Comparison of ENCODE assay signal across 9 cellular contexts in genomic region chr4:2817136-2817535, GRCh38. TPM values are rescaled to one million over a fixed set of nuclear protein-coding genes. Genes with fewer than 3 reads are reported as not detected.
DNase-seq lines count a peak whose midpoint lies in the region; ATAC-seq and TF ChIP-seq lines count a peak whose summit lies in the region.
"Had no signal": no experiment of that assay in that cellular context is flagged by ENCODE, and none has a peak within 500 bp of the region (broad histone marks: within the 10 kb centered on the region; RNA-seq: fewer than 3 reads in every experiment).

No MANE protein-coding gene starts in this region.

- H3K9ac ChIP-seq in HCT116 (ENCODE audit: low read length), result 0 out of 2 replicates have a peak overlapping the region, but pooled peaks have one; percentile 86

- peak overlapping the region; percentile 1 for H3K27ac ChIP-seq in CD4-positive, CD25-positive, alpha-beta regulatory T cell (ENCODE audit: insufficient read depth, low read length, poor library complexity, severe bottlenecking)
- H3K27ac ChIP-seq in HCT116 (ENCODE audit: low read depth, low read length) (peak overlapping the region; percentile 84; the same call in 1 of the 2 replicates), gastroesophageal sphincter (peak overlapping the region in 1 of 4 donors; percentile 50)

- no peak overlapping the region for H3K4me3 ChIP-seq in CD4-positive, CD25-positive, alpha-beta regulatory T cell (ENCODE audit: low read depth, low read length)
- H3K4me3 ChIP-seq in HCT116 (replicated peaks in 1 of 2; ENCODE audit: low read depth in 1 of 2, low read length in 2 of 2) (no peak overlapping the region), gastroesophageal sphincter (peak overlapping the region in 1 of 2 donors; percentile 64)

- intact Hi-C loops in HCT116 (cut with micrococcal nuclease), result no loop called here

- no peak for TF ChIP-seq POLR2A in HCT116 (IDR thresholded peaks at IDR 0.05; ENCODE audit: borderline replicate concordance, extremely low read depth, insufficient read depth, insufficient read length)
- no peak for TF ChIP-seq POLR2A in gastroesophageal sphincter (IDR thresholded peaks at IDR 0.05)

- H2AFZ ChIP-seq in HCT116 (ENCODE audit: low read depth, low read length, poor library complexity, severe bottlenecking), result no peak overlapping the region

- TF ChIP-seq EP300 in gastroesophageal sphincter (IDR thresholded peaks at IDR 0.05), result no peak

- no peaks in the 10 kb centered on the region for H4K20me1 ChIP-seq in HCT116 (ENCODE audit: insufficient read depth)

- 63 to 80% methylated on average over 4 of the region's 4 CpGs for WGBS in gastroesophageal sphincter (ENCODE audit: low coverage in 1 of 2), 2 donors

- POLR2A ChIA-PET in HCT116 (lab: Charles Lee), result interaction anchor here (1.5 kb wide), 1 partner anchor 22 kb away, joined by 3 read pairs; no protein-coding TSS in a partner anchor
- POLR2A ChIA-PET in activated naive CD8-positive, alpha-beta T cell treated with anti-CD3 and anti-CD28 coated beads, Interleukin-2, amount 10 ng/mL, durations not matched to agents 7 days and 5 days (lab: Charles Lee), result no interaction called here

- DNase-seq in CD4-positive, CD25-positive, alpha-beta regulatory T cell, result no peak
- no peak for DNase-seq in HCT116 (ENCODE audit: low read depth, low spot score)
- DNase-seq in activated naive CD8-positive, alpha-beta T cell treated with anti-CD3 and anti-CD28 coated beads, Interleukin-2, amount 10 ng/mL, durations not matched to agents 7 days and 5 days, result no peak
- no peak for DNase-seq in NCI-H748 treated with DMSO at 0.1 percent for 48 hours (lab: John Stamatoyannopoulos, UW)
- DNase-seq in RPMI8226, result no peak
- DNase-seq: central memory CD4-positive, alpha-beta T cell; NCI-H1436 had no signal

- H3K27ac Mint-ChIP-seq in CD4-positive, CD25-positive, alpha-beta regulatory T cell, result peak overlapping the region; percentile 89 to 94 (median 90)
- peak overlapping the region; percentile 74 for H3K27ac Mint-ChIP-seq in activated naive CD8-positive, alpha-beta T cell treated with anti-CD3 and anti-CD28 coated beads, Interleukin-2, amount 10 ng/mL, durations not matched to agents 7 days and 5 days
- H3K27ac Mint-ChIP-seq in nephron, result peak overlapping the region; percentile 52 to 87 (median 65)

- H3K36me3 Mint-ChIP-seq in CD4-positive, CD25-positive, alpha-beta regulatory T cell, result no peaks in the 10 kb centered on the region
- peaks cover 27% of the 10 kb centered on the region for H3K36me3 Mint-ChIP-seq in activated naive CD8-positive, alpha-beta T cell treated with anti-CD3 and anti-CD28 coated beads, Interleukin-2, amount 10 ng/mL, durations not matched to agents 7 days and 5 days
- peaks cover 19% of the 10 kb centered on the region for H3K36me3 Mint-ChIP-seq in nephron (ENCODE audit: low read depth)

- H3K4me2 ChIP-seq in HCT116 (ENCODE audit: low read length), result peak overlapping the region; percentile 76

- no peaks in the 10 kb centered on the region for H3K27me3 Mint-ChIP-seq in CD4-positive, CD25-positive, alpha-beta regulatory T cell
- no peaks in the 10 kb centered on the region for H3K27me3 Mint-ChIP-seq in activated naive CD8-positive, alpha-beta T cell treated with anti-CD3 and anti-CD28 coated beads, Interleukin-2, amount 10 ng/mL, durations not matched to agents 7 days and 5 days
- no peaks in the 10 kb centered on the region for H3K27me3 Mint-ChIP-seq in nephron (ENCODE audit: low read depth)

- H3K9me3 ChIP-seq in CD4-positive, CD25-positive, alpha-beta regulatory T cell (ENCODE audit: control insufficient read depth in 2 of 2, low read length in 2 of 2), result no peaks in the 10 kb centered on the region
- H3K9me3 ChIP-seq in HCT116 (ENCODE audit: control insufficient read depth in 1 of 2, insufficient read depth in 1 of 2, low read depth in 1 of 2, low read length in 2 of 2) (no peaks in the 10 kb centered on the region), gastroesophageal sphincter (no peaks in the 10 kb centered on the region)

- H3K36me3 ChIP-seq in CD4-positive, CD25-positive, alpha-beta regulatory T cell (ENCODE audit: control insufficient read depth, insufficient read depth, low read length), result peaks cover 8% of the 10 kb centered on the region
- H3K36me3 ChIP-seq in HCT116 (ENCODE audit: control insufficient read depth in 1 of 2, insufficient read depth in 2 of 2, low read length in 2 of 2) (peaks cover 0 to 4% of the 10 kb centered on the region in 2 experiments; a peak in 3 of 4 replicates), gastroesophageal sphincter (peaks cover 0 to 27% of the 10 kb centered on the region in 2 donors)

- ATAC-seq in CD4-positive, CD25-positive, alpha-beta regulatory T cell (ENCODE audit: low read depth in 2 of 2), result no peak
- ATAC-seq in HCT116 (no peak), gastroesophageal sphincter (no peak)
- no peak for ATAC-seq in activated naive CD8-positive, alpha-beta T cell treated with anti-CD3 and anti-CD28 coated beads, Interleukin-2, amount 10 ng/mL, durations not matched to agents 7 days and 5 days (ENCODE audit: low read depth)

- RAD21 ChIA-PET in HCT116 (lab: Charles Lee; ENCODE audit: low non-redundant PET in 1 of 2, low total read pairs in 2 of 2, uncharacterized antibody in 2 of 2, unreplicated experiment in 2 of 2), result no interaction called here

- peak overlapping the region; percentile 83 to 92 (median 90) for H3K4me3 Mint-ChIP-seq in CD4-positive, CD25-positive, alpha-beta regulatory T cell
- peak overlapping the region; percentile 80 for H3K4me3 Mint-ChIP-seq in activated naive CD8-positive, alpha-beta T cell treated with anti-CD3 and anti-CD28 coated beads, Interleukin-2, amount 10 ng/mL, durations not matched to agents 7 days and 5 days
- H3K4me3 Mint-ChIP-seq in nephron, result peak overlapping the region; percentile 84 to 86 (median 85)

- H3K9me2 ChIP-seq in HCT116 (ENCODE audit: insufficient read depth), result no peaks in the 10 kb centered on the region

- TF ChIP-seq CTCF in HCT116 (IDR thresholded peaks at IDR 0.05 in 2 of 3, conservative IDR thresholded peaks at IDR 0.05 in 1 of 3; ENCODE audit: borderline replicate concordance in 1 of 3, insufficient read depth in 1 of 3, low read depth in 2 of 3, low read length in 2 of 3), result no peak
- TF ChIP-seq CTCF in nephron (IDR thresholded peaks at IDR 0.05; ENCODE audit: unreplicated experiment in 3 of 3), result no peak
- TF ChIP-seq CTCF in gastroesophageal sphincter (IDR thresholded peaks at IDR 0.05), result no peak

- no peaks in the 10 kb centered on the region for H3K27me3 ChIP-seq in CD4-positive, CD25-positive, alpha-beta regulatory T cell (ENCODE audit: control insufficient read depth, insufficient read depth, low read length)
- H3K27me3 ChIP-seq in HCT116 (ENCODE audit: insufficient read depth, low read length) (no peaks in the 10 kb centered on the region), gastroesophageal sphincter (no peaks in the 10 kb centered on the region)

- TF ChIP-seq RAD21 in HCT116 (IDR thresholded peaks at IDR 0.05; ENCODE audit: low read depth), result no peak

- CTCF ChIA-PET in HCT116 (lab: Charles Lee), result no interaction called here

- H3K4me1 ChIP-seq in CD4-positive, CD25-positive, alpha-beta regulatory T cell (ENCODE audit: control insufficient read depth, insufficient read depth, low read length, poor library complexity, severe bottlenecking), result peaks cover 59% of the 10 kb centered on the region
- H3K4me1 ChIP-seq in HCT116 (ENCODE audit: control insufficient read depth in 1 of 2, insufficient read depth in 2 of 2, low read length in 2 of 2) (peaks cover 14 to 39% of the 10 kb centered on the region in 2 experiments; a peak in 3 of 4 replicates), gastroesophageal sphincter (peaks cover 0 to 40% (median 19%) of the 10 kb centered on the region in 3 donors)

- no peaks in the 10 kb centered on the region for H3K9me3 Mint-ChIP-seq in CD4-positive, CD25-positive, alpha-beta regulatory T cell
- H3K9me3 Mint-ChIP-seq in activated naive CD8-positive, alpha-beta T cell treated with anti-CD3 and anti-CD28 coated beads, Interleukin-2, amount 10 ng/mL, durations not matched to agents 7 days and 5 days, result no peaks in the 10 kb centered on the region
- H3K9me3 Mint-ChIP-seq in nephron, result peaks cover 12% of the 10 kb centered on the region

- no TSS peak for BruUV-seq in HCT116 (replicated peaks; lab: Mats Ljungman, UMichigan)

- H3K79me2 ChIP-seq in HCT116 (ENCODE audit: insufficient read depth, low read length), result peaks cover 46% of the 10 kb centered on the region

- H3K4me1 Mint-ChIP-seq in CD4-positive, CD25-positive, alpha-beta regulatory T cell, result peaks cover 5 to 72% (median 39%) of the 10 kb centered on the region in 4 donors
- H3K4me1 Mint-ChIP-seq in activated naive CD8-positive, alpha-beta T cell treated with anti-CD3 and anti-CD28 coated beads, Interleukin-2, amount 10 ng/mL, durations not matched to agents 7 days and 5 days, result peaks cover 48% of the 10 kb centered on the region
- H3K4me1 Mint-ChIP-seq in nephron, result peaks cover 12% of the 10 kb centered on the region

TF ChIP-seq in HCT116, 20 proteins besides CTCF, POLR2A, EP300 and RAD21:
- no peak for TF ChIP-seq TCF7L2 (IDR thresholded peaks at IDR 0.05; ENCODE audit: borderline replicate concordance, extremely low read depth, insufficient read depth, insufficient read length)
- no peak for TF ChIP-seq SRF (IDR thresholded peaks at IDR 0.05; ENCODE audit: low read depth)
- TF ChIP-seq ZFX (IDR thresholded peaks at IDR 0.05), result no peak
- no peak for TF ChIP-seq MAX (IDR thresholded peaks at IDR 0.05)

RNA-seq across cellular contexts. Expression of gene SH3BP2, which starts 24.3 kb away (rescaled TPM):
- 61.7 TPM for total RNA-seq in CD4-positive, CD25-positive, alpha-beta regulatory T cell
- polyA plus RNA-seq in CD4-positive, CD25-positive, alpha-beta regulatory T cell, result 1 to 10 TPM; 7.6 to 8.6 (median 8.4) TPM
- 52.8 TPM for total RNA-seq in HCT116 (2021; ENCODE audit: unreplicated experiment)
- polyA plus RNA-seq in HCT116 (2012), result 21.4 and 22.2 TPM in 2 replicates
- total RNA-seq in activated naive CD8-positive, alpha-beta T cell treated with anti-CD3 and anti-CD28 coated beads, Interleukin-2, amount 10 ng/mL, durations not matched to agents 7 days and 5 days, result 10 to 100 TPM; 82.6 to 83.7 TPM
- 10 to 100 TPM; 26.8 to 36.4 (median 29.3) TPM for total RNA-seq in gastroesophageal sphincter

RNA-seq across cellular contexts. Expression of gene ADD1, which starts 26.5 kb away (rescaled TPM):
- 242 TPM for total RNA-seq in CD4-positive, CD25-positive, alpha-beta regulatory T cell
- polyA plus RNA-seq in CD4-positive, CD25-positive, alpha-beta regulatory T cell, result 100 to 1,000 TPM; 142 to 151 (median 145) TPM
- total RNA-seq in HCT116 (2021; ENCODE audit: unreplicated experiment), result 139 TPM
- 99.5 and 110 TPM in 2 replicates for polyA plus RNA-seq in HCT116 (2012)
- 100 to 1,000 TPM; 261 to 276 TPM for total RNA-seq in activated naive CD8-positive, alpha-beta T cell treated with anti-CD3 and anti-CD28 coated beads, Interleukin-2, amount 10 ng/mL, durations not matched to agents 7 days and 5 days
- total RNA-seq in gastroesophageal sphincter, result 100 to 1,000 TPM; 230 to 384 (median 297) TPM
